Comparison of ENCODE assay signal across 8 cellular contexts in genomic region chr5:181273433-181273744, GRCh38. TPM values are rescaled to one million over a fixed set of nuclear protein-coding genes. Genes with fewer than 3 reads are reported as not detected.
DNase-seq lines count a peak whose midpoint lies in the region; ATAC-seq, FAIRE-seq and TF ChIP-seq lines count a peak whose summit lies in the region.
"Not testable (repeated sequence)": the region's sequence is repeated elsewhere in the genome, so short reads cannot be mapped to it uniquely, and the experiment has no call there.

No MANE protein-coding gene starts in this region.

- peak; percentile 45 to 55 for TF ChIP-seq RAD21 in liver (IDR thresholded peaks at IDR 0.05)

- BruUV-seq in PC-3 (replicated peaks; lab: Mats Ljungman, UMichigan); endothelial cell of umbilical vein (replicated peaks; lab: Mats Ljungman, UMichigan): not testable (repeated sequence)

- H3K9me1 ChIP-seq in endothelial cell of umbilical vein (replicated peaks; ENCODE audit: control insufficient read depth, extremely low read depth, insufficient read depth, low read length) = not testable (repeated sequence)

- H3K27me3 Mint-ChIP-seq in activated naive CD8-positive, alpha-beta T cell treated with anti-CD3 and anti-CD28 coated beads, Interleukin-2, amount 50 U/mL, for 24 hours; neural progenitor cell (ENCODE audit: insufficient read depth, low read depth); type B pancreatic cell: not testable (repeated sequence)

- not testable (repeated sequence) for H3K4me3 ChIP-seq in GM12864 (ENCODE audit: low read depth, low read length); PC-3 (ENCODE audit: low read length); endothelial cell of umbilical vein (replicated peaks in 1 of 3; ENCODE audit: insufficient read depth in 1 of 3, low read depth in 1 of 3, low read length in 3 of 3); hepatocyte; liver (ENCODE audit: low read depth in 1 of 3, low read length in 3 of 3)
- H3K4me3 ChIP-seq in neural progenitor cell = peak overlapping the region; percentile 56

- H3K79me2 ChIP-seq in PC-3 (ENCODE audit: low read length); endothelial cell of umbilical vein (ENCODE audit: control insufficient read depth, insufficient read depth, low read length); hepatocyte; neural progenitor cell (ENCODE audit: low read depth): not testable (repeated sequence)

- H3F3A ChIP-seq in PC-3 (ENCODE audit: low read length, unreplicated experiment) = not testable (repeated sequence)
- H3F3A ChIP-seq in neural progenitor cell (ENCODE audit: low read depth) = peaks cover 23% of the 10 kb centered on the region

- POLR2A ChIA-PET in PC-3 (lab: Charles Lee; ENCODE audit: unreplicated experiment); endothelial cell of umbilical vein (lab: Charles Lee): not testable (repeated sequence)

- dilution Hi-C loops in endothelial cell of umbilical vein (cut with MboI; ENCODE audit: extremely low pct_ligation_motif_present, low sequenced_read_pairs) = not testable (repeated sequence)

- H3K4me1 Mint-ChIP-seq in activated naive CD8-positive, alpha-beta T cell treated with anti-CD3 and anti-CD28 coated beads, Interleukin-2, amount 50 U/mL, for 24 hours; neural progenitor cell; type B pancreatic cell (ENCODE audit: unreplicated experiment): not testable (repeated sequence)

- not testable (repeated sequence) for H3K4me3 Mint-ChIP-seq in activated naive CD8-positive, alpha-beta T cell treated with anti-CD3 and anti-CD28 coated beads, Interleukin-2, amount 50 U/mL, for 24 hours; neural progenitor cell
- peak overlapping the region; percentile 78 for H3K4me3 Mint-ChIP-seq in type B pancreatic cell

- ATAC-seq in PC-3 = peak; percentile 66
- ATAC-seq in activated naive CD8-positive, alpha-beta T cell treated with anti-CD3 and anti-CD28 coated beads, Interleukin-2, amount 50 U/mL, for 24 hours = peak; percentile 33

- not testable (repeated sequence) for H3K9ac ChIP-seq in PC-3 (ENCODE audit: low read length); endothelial cell of umbilical vein (replicated peaks; ENCODE audit: extremely low read depth, insufficient read depth, low read length); liver (ENCODE audit: low read depth in 1 of 2, low read length in 2 of 2); neural progenitor cell

- not testable (repeated sequence) for H3K36me3 ChIP-seq in PC-3 (ENCODE audit: low read depth, low read length); endothelial cell of umbilical vein (ENCODE audit: control insufficient read depth in 2 of 2, extremely low read depth in 1 of 2, insufficient read depth in 2 of 2, low read length in 2 of 2); hepatocyte (replicated peaks; ENCODE audit: insufficient read depth, low read depth); liver (ENCODE audit: control insufficient read depth in 4 of 4, insufficient read depth in 3 of 4, low read depth in 1 of 4, low read length in 3 of 4); neural progenitor cell

- WGBS in hepatocyte (ENCODE audit: low lambda C conversion rate, missing lambda C conversion rate) = 7% methylated on average over 28 of the region's 28 CpGs
- WGBS in liver = 19% methylated on average over 28 of the region's 28 CpGs

- CTCF ChIA-PET in PC-3 (lab: Charles Lee) = interaction anchor here (0.6 kb wide), 1 partner anchor 22 kb away, joined by 4 read pairs; no protein-coding TSS in a partner anchor
- CTCF ChIA-PET in endothelial cell of umbilical vein (lab: Charles Lee) = interaction anchor here (0.7 to 1.4 kb wide), 2 partner anchors 12 to 66 kb away, joined by 3 to 4 read pairs; no protein-coding TSS in a partner anchor

- not testable (repeated sequence) for H3K9me2 ChIP-seq in PC-3 (replicated peaks; ENCODE audit: low read length); hepatocyte (replicated peaks; ENCODE audit: insufficient read depth)

- FAIRE-seq in endothelial cell of umbilical vein (lab: Jason Lieb, UNC) = not testable (repeated sequence)

- H3K4me1 ChIP-seq in PC-3 (ENCODE audit: insufficient read depth, low read length); endothelial cell of umbilical vein (ENCODE audit: control insufficient read depth, extremely low read depth, insufficient read depth, low read length); hepatocyte (ENCODE audit: insufficient read depth); liver (ENCODE audit: control insufficient read depth in 4 of 4, insufficient read depth in 4 of 4, low read length in 3 of 4); neural progenitor cell: not testable (repeated sequence)

- intact Hi-C loops in PC-3 (cut with micrococcal nuclease); endothelial cell of umbilical vein (cut with micrococcal nuclease): not testable (repeated sequence)

- not testable (repeated sequence) for TF ChIP-seq POLR2A in endothelial cell of umbilical vein (IDR thresholded peaks at IDR 0.05; ENCODE audit: low read depth, low read length)

- H2AFZ ChIP-seq in PC-3 (ENCODE audit: low read length); endothelial cell of umbilical vein (ENCODE audit: low read depth, low read length): not testable (repeated sequence)
- H2AFZ ChIP-seq in hepatocyte = peak overlapping the region; percentile 60
- H2AFZ ChIP-seq in neural progenitor cell (replicated peaks) = peak overlapping the region; percentile 76

- not testable (repeated sequence) for H4K20me1 ChIP-seq in PC-3 (ENCODE audit: low read length); endothelial cell of umbilical vein (replicated peaks; ENCODE audit: control insufficient read depth, extremely low read depth, insufficient read depth, low read length); hepatocyte (ENCODE audit: insufficient read depth, poor library complexity, severe bottlenecking); neural progenitor cell (ENCODE audit: low read depth)

- H3K9me3 ChIP-seq in PC-3 (ENCODE audit: low read length); endothelial cell of umbilical vein (replicated peaks; ENCODE audit: control insufficient read depth, insufficient read depth, low read length); hepatocyte (ENCODE audit: low read depth); liver (ENCODE audit: control insufficient read depth in 4 of 4, low read length in 3 of 4); neural progenitor cell (ENCODE audit: low read depth): not testable (repeated sequence)

- DNase-seq in GM12864 (ENCODE audit: low read depth); type B pancreatic cell (ENCODE audit: extremely low spot score, unreplicated experiment): not testable (repeated sequence)
- DNase-seq in PC-3 = peak; percentile 39
- DNase-seq in activated naive CD8-positive, alpha-beta T cell treated with anti-CD3 and anti-CD28 coated beads, Interleukin-2, amount 50 U/mL, for 24 hours = peak; percentile 32
- DNase-seq in endothelial cell of umbilical vein (ENCODE audit: low read depth, low spot score) = peak; percentile 25
- DNase-seq in hepatocyte (ENCODE audit: low spot score) = peak; percentile 85
- peak; percentile 87 for DNase-seq in neural progenitor cell (ENCODE audit: low spot score)

- H3K27me3 ChIP-seq in PC-3 (ENCODE audit: low read length); endothelial cell of umbilical vein (ENCODE audit: control insufficient read depth in 2 of 2, insufficient read depth in 2 of 2, low read length in 2 of 2); hepatocyte; liver (ENCODE audit: control insufficient read depth in 4 of 4, insufficient read depth in 4 of 4, low read length in 3 of 4); neural progenitor cell: not testable (repeated sequence)

- not testable (repeated sequence) for H3K27ac ChIP-seq in PC-3 (ENCODE audit: low read length); endothelial cell of umbilical vein (ENCODE audit: insufficient read depth, low read depth, low read length); hepatocyte; liver (ENCODE audit: low read depth in 1 of 2, low read length in 2 of 2); neural progenitor cell

- H3K9me3 Mint-ChIP-seq in activated naive CD8-positive, alpha-beta T cell treated with anti-CD3 and anti-CD28 coated beads, Interleukin-2, amount 50 U/mL, for 24 hours; neural progenitor cell; type B pancreatic cell: not testable (repeated sequence)

- not testable (repeated sequence) for H3K27ac Mint-ChIP-seq in activated naive CD8-positive, alpha-beta T cell treated with anti-CD3 and anti-CD28 coated beads, Interleukin-2, amount 50 U/mL, for 24 hours; neural progenitor cell; type B pancreatic cell

- H3K36me3 Mint-ChIP-seq in activated naive CD8-positive, alpha-beta T cell treated with anti-CD3 and anti-CD28 coated beads, Interleukin-2, amount 50 U/mL, for 24 hours (ENCODE audit: low read depth); neural progenitor cell; type B pancreatic cell: not testable (repeated sequence)

- peak; percentile 22 for TF ChIP-seq CTCF in GM12864 (IDR thresholded peaks at IDR 0.05; ENCODE audit: low read depth, low read length, missing control alignments)
- TF ChIP-seq CTCF in PC-3 (conservative IDR thresholded peaks at IDR 0.05; ENCODE audit: low read depth, low read length) = not testable (repeated sequence)
- peak; percentile 4 to 27 for TF ChIP-seq CTCF in endothelial cell of umbilical vein (IDR thresholded peaks at IDR 0.05; ENCODE audit: extremely low read depth in 1 of 2, insufficient read depth in 1 of 2, low read depth in 1 of 2, low read length in 2 of 2)
- peak; percentile 44 for TF ChIP-seq CTCF in hepatocyte (IDR thresholded peaks at IDR 0.05; ENCODE audit: poor library complexity)
- TF ChIP-seq CTCF in liver (IDR thresholded peaks at IDR 0.05; ENCODE audit: low read depth, low read length, missing input control) = peak; percentile 43
- TF ChIP-seq CTCF in neural progenitor cell (IDR thresholded peaks at IDR 0.05) = peak; percentile 50
- TF ChIP-seq CTCF in type B pancreatic cell (conservative IDR thresholded peaks at IDR 0.05) = peak; percentile 42

- H3K4me2 ChIP-seq in PC-3 (ENCODE audit: low read length) (peak overlapping the region; percentile 31; the same call in 1 of the 2 replicates), hepatocyte (peak overlapping the region; percentile 76), neural progenitor cell (peak overlapping the region; percentile 88)
- H3K4me2 ChIP-seq in endothelial cell of umbilical vein (ENCODE audit: insufficient read depth, low read length) = not testable (repeated sequence)

RNA-seq across cellular contexts. Expression of gene TRIM52, which starts 12.4 kb away (rescaled TPM):
- 4.4 and 8.9 TPM in 2 replicates for total RNA-seq in PC-3 (2014; rRNA removed)
- 9.6 and 10.1 TPM in 2 replicates for total RNA-seq in endothelial cell of umbilical vein
- 5.1 and 5.6 TPM in 2 replicates for polyA plus RNA-seq in endothelial cell of umbilical vein
- 8.2 TPM in 2 replicates for polyA plus RNA-seq in endothelial cell of umbilical vein (2011; cell fraction: cytosol; rRNA removed)
- 22.3 and 28.1 TPM in 2 replicates for polyA plus RNA-seq in endothelial cell of umbilical vein (2011; cell fraction: nucleus; rRNA removed)
- 8.0 and 9.2 TPM in 2 replicates for polyA plus RNA-seq in endothelial cell of umbilical vein (2012)
- polyA minus RNA-seq in endothelial cell of umbilical vein = 11.7 and 16.5 TPM in 2 replicates
- 5.4 TPM for polyA minus RNA-seq in endothelial cell of umbilical vein (2011; cell fraction: cytosol; rRNA and poly(A)+ RNA removed)
- 9.5 and 12.4 TPM in 2 replicates for polyA minus RNA-seq in endothelial cell of umbilical vein (2011; cell fraction: nucleus; rRNA and poly(A)+ RNA removed)
- total RNA-seq in hepatocyte = 6.1 and 13.2 TPM in 2 replicates
- polyA plus RNA-seq in hepatocyte = 6.5 and 9.9 TPM in 2 replicates
- 10 to 100 TPM in 1 of 2 donors, 1 to 10 TPM in 1; 8.7 to 11.4 TPM for total RNA-seq in liver
- 1 to 10 TPM; 2.8 to 3.9 TPM for polyA plus RNA-seq in liver
- 7.9 and 9.4 TPM in 2 replicates for total RNA-seq in neural progenitor cell (ENCODE audit: low replicate concordance)
- total RNA-seq in type B pancreatic cell (ENCODE audit: low replicate concordance) = 10.1 and 14.1 TPM in 2 replicates

RNA-seq across cellular contexts. Expression of gene RACK1, which starts 29.7 kb away (rescaled TPM):
- total RNA-seq in PC-3 (2014; rRNA removed) (2,587 and 3,047 TPM in 2 replicates), endothelial cell of umbilical vein (1,910 and 2,029 TPM in 2 replicates), hepatocyte (2,199 and 2,553 TPM in 2 replicates), liver (1,000 to 10,000 TPM in 1 of 2 donors, 100 to 1,000 TPM in 1; 967 to 2,255 TPM), neural progenitor cell (ENCODE audit: low replicate concordance) (2,816 and 3,567 TPM in 2 replicates), type B pancreatic cell (ENCODE audit: low replicate concordance) (1,864 and 2,055 TPM in 2 replicates)
- polyA plus RNA-seq in endothelial cell of umbilical vein (5,629 and 5,870 TPM in 2 replicates), hepatocyte (680 TPM in 2 replicates), liver (100 to 1,000 TPM; 310 to 913 TPM)
- 4,930 and 4,995 TPM in 2 replicates for polyA plus RNA-seq in endothelial cell of umbilical vein (2011; cell fraction: cytosol; rRNA removed)
- polyA plus RNA-seq in endothelial cell of umbilical vein (2011; cell fraction: nucleus; rRNA removed) = 1,740 and 2,124 TPM in 2 replicates
- polyA plus RNA-seq in endothelial cell of umbilical vein (2012) = 2,716 and 3,479 TPM in 2 replicates
- polyA minus RNA-seq in endothelial cell of umbilical vein = 6,064 and 6,714 TPM in 2 replicates
- polyA minus RNA-seq in endothelial cell of umbilical vein (2011; cell fraction: cytosol; rRNA and poly(A)+ RNA removed) = 3,380 TPM
- 806 and 884 TPM in 2 replicates for polyA minus RNA-seq in endothelial cell of umbilical vein (2011; cell fraction: nucleus; rRNA and poly(A)+ RNA removed)

RNA-seq across cellular contexts. Expression of gene TRIM41, which starts 50.3 kb away (rescaled TPM):
- 18.7 and 26.8 TPM in 2 replicates for total RNA-seq in PC-3 (2014; rRNA removed)
- 17.3 and 19.9 TPM in 2 replicates for total RNA-seq in endothelial cell of umbilical vein
- 11.2 and 12.8 TPM in 2 replicates for polyA plus RNA-seq in endothelial cell of umbilical vein
- 8.7 and 10.4 TPM in 2 replicates for polyA plus RNA-seq in endothelial cell of umbilical vein (2011; cell fraction: cytosol; rRNA removed)
- 48.8 and 57.0 TPM in 2 replicates for polyA plus RNA-seq in endothelial cell of umbilical vein (2011; cell fraction: nucleus; rRNA removed)
- 13.2 and 13.7 TPM in 2 replicates for polyA plus RNA-seq in endothelial cell of umbilical vein (2012)
- 6.9 and 7.1 TPM in 2 replicates for polyA minus RNA-seq in endothelial cell of umbilical vein
- 14.7 TPM for polyA minus RNA-seq in endothelial cell of umbilical vein (2011; cell fraction: cytosol; rRNA and poly(A)+ RNA removed)
- 9.8 and 11.1 TPM in 2 replicates for polyA minus RNA-seq in endothelial cell of umbilical vein (2011; cell fraction: nucleus; rRNA and poly(A)+ RNA removed)
- 11.9 and 14.9 TPM in 2 replicates for total RNA-seq in hepatocyte
- 1.7 and 2.0 TPM in 2 replicates for polyA plus RNA-seq in hepatocyte
- total RNA-seq in liver = 10 to 100 TPM in 1 of 2 donors, 1 to 10 TPM in 1; 9.6 to 12.3 TPM
- polyA plus RNA-seq in liver = 10 to 100 TPM in 1 of 2 donors, 1 to 10 TPM in 1; 2.8 to 14.1 TPM
- total RNA-seq in neural progenitor cell (ENCODE audit: low replicate concordance) = 8.1 and 24.2 TPM in 2 replicates
- total RNA-seq in type B pancreatic cell (ENCODE audit: low replicate concordance) = 22.1 and 31.2 TPM in 2 replicates
